1 cellular context compared by ENCODE assay signal in genomic region chr7:101767544-101767943, GRCh38.
TF ChIP-seq lines count a peak whose summit lies in the region.

No MANE protein-coding gene starts in this region.

TF ChIP-seq in GM23338, 12 proteins besides CTCF, POLR2A, EP300 and RAD21:
- no peak for TF ChIP-seq ETS1 (IDR thresholded peaks at IDR 0.05)
- TF ChIP-seq ZNF462 (CRISPR knock-in tag; IDR thresholded peaks at IDR 0.05): no peak
- no peak for TF ChIP-seq EZH2 (IDR thresholded peaks at IDR 0.05; ENCODE audit: low read depth, unreplicated experiment)
- TF ChIP-seq CREB1 (CRISPR knock-in tag; IDR thresholded peaks at IDR 0.05; ENCODE audit: low read depth): no peak
- TF ChIP-seq NANOG (IDR thresholded peaks at IDR 0.05; ENCODE audit: borderline replicate concordance): no peak
- no peak for TF ChIP-seq JUNB (IDR thresholded peaks at IDR 0.05; ENCODE audit: unreplicated experiment)
- no peak for TF ChIP-seq ZNF331 (CRISPR knock-in tag; IDR thresholded peaks at IDR 0.05; ENCODE audit: low read depth)
- TF ChIP-seq REST (IDR thresholded peaks at IDR 0.05; ENCODE audit: unreplicated experiment): no peak
